ENCODE assay signal across 28 cellular contexts in the genomic region with DNA sequence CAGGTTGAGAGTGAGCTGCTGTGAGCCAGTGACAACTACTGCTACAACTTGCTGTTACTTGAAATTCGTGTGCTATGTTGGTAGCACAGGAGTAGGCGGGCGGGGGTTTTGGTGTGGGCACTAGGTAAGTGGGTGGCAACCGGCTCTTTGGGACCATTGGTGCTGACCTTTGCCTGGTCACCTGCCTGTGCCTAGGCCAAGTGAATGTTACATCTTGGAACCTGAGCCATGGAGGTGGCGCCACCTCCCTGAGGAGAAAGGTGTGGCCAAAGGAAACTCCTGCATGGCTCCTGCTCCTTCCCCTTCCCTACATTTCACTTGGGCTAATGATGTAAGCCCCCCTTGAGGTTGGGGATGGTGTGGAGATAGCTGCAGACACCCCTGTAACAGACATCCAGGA. TPM values are rescaled to one million over a fixed set of nuclear protein-coding genes. Genes with fewer than 3 reads are reported as not detected.
DNase-seq lines count a peak whose midpoint lies in the region; ATAC-seq and TF ChIP-seq lines count a peak whose summit lies in the region.
"Had no signal": no experiment of that assay in that cellular context is flagged by ENCODE, and none has a peak within 500 bp of the region (broad histone marks: within the 10 kb centered on the region; RNA-seq: fewer than 3 reads in every experiment).

No MANE protein-coding gene starts in this region.

- H3K4me1 Mint-ChIP-seq in GM23338 (peaks cover 43% of the 10 kb centered on the region), mesothelial cell of epicardium (no peaks in the 10 kb centered on the region)
- no peaks in the 10 kb centered on the region for H3K4me1 Mint-ChIP-seq in activated naive CD4-positive, alpha-beta T cell treated with anti-CD3 and anti-CD28 coated beads for 36 hours (ENCODE audit: low read depth)
- H3K4me1 Mint-ChIP-seq: T-cell had no signal

- no peak overlapping the region for H2AFZ ChIP-seq in GM23338
- H2AFZ ChIP-seq: parathyroid adenoma had no signal

- H3K36me3 ChIP-seq in BE2C: peaks cover 24% of the 10 kb centered on the region
- H3K36me3 ChIP-seq in GM23338 (ENCODE audit: insufficient read depth): peaks cover 6% of the 10 kb centered on the region; the same call in 1 of the 2 replicates

- no peak overlapping the region; the same call in 1 of the 2 replicates for H3K27ac ChIP-seq in GM23338 (ENCODE audit: low read depth)
- H3K27ac ChIP-seq in VCaP: no peak overlapping the region; the same call in 1 of the 2 replicates
- H3K27ac ChIP-seq: ascending aorta, heart left ventricle, parathyroid adenoma, sigmoid colon, SJCRH30, upper lobe of right lung had no signal

- H3K4me3 ChIP-seq in BE2C (ENCODE audit: low read depth, low read length): no peak overlapping the region
- no peak overlapping the region for H3K4me3 ChIP-seq in GM23338
- H3K4me3 ChIP-seq in fibroblast of villous mesenchyme (ENCODE audit: low read depth, low read length): no peak overlapping the region
- H3K4me3 ChIP-seq: ascending aorta, heart left ventricle, sigmoid colon, SJCRH30, upper lobe of right lung had no signal

- no peak overlapping the region for H3K4me3 Mint-ChIP-seq in GM23338
- H3K4me3 Mint-ChIP-seq in mesothelial cell of epicardium: no peak overlapping the region
- H3K4me3 Mint-ChIP-seq in activated naive CD4-positive, alpha-beta T cell treated with anti-CD3 and anti-CD28 coated beads for 36 hours: no peak overlapping the region
- H3K4me3 Mint-ChIP-seq: activated T-helper 1 cell treated with anti-CD3 and anti-CD28 coated beads, Interleukin-12 subunit alpha, Interleukin-12 subunit beta, Interleukin-2, Interleukin-4 antibody, amounts not matched to agents 30 ng/mL and 10 ng/mL and 1 ng/mL, durations not matched to agents 14 hours and 24 hours and 36 hours; natural killer cell treated with Interleukin-12 subunit alpha and Interleukin-12 subunit beta and Interleukin-15 and Interleukin-18, amount 100 ng/mL, for 72 hours; T-cell had no signal

- no peaks in the 10 kb centered on the region for H3K9me3 Mint-ChIP-seq in GM23338
- no peaks in the 10 kb centered on the region for H3K9me3 Mint-ChIP-seq in mesothelial cell of epicardium
- no peaks in the 10 kb centered on the region for H3K9me3 Mint-ChIP-seq in activated naive CD4-positive, alpha-beta T cell treated with anti-CD3 and anti-CD28 coated beads for 36 hours
- H3K9me3 Mint-ChIP-seq: activated naive CD4-positive, alpha-beta T cell treated with anti-CD3 and anti-CD28 coated beads, Interleukin-2, amount 50 U/mL, for 72 hours; activated T-helper 1 cell treated with anti-CD3 and anti-CD28 coated beads, Interleukin-12 subunit alpha, Interleukin-12 subunit beta, Interleukin-2, Interleukin-4 antibody, amounts not matched to agents 30 ng/mL and 10 ng/mL and 1 ng/mL, durations not matched to agents 14 hours and 24 hours and 36 hours; natural killer cell treated with Interleukin-12 subunit alpha and Interleukin-12 subunit beta and Interleukin-15 and Interleukin-18, amount 100 ng/mL, for 72 hours; T-cell had no signal

- DNase-seq in BE2C (no peak), GM23338 (ENCODE audit: low spot score) (peak; percentile 42), fibroblast of villous mesenchyme (ENCODE audit: low read depth) (no peak), NCI-H446 (lab: John Stamatoyannopoulos, UW) (no peak), mesothelial cell of epicardium (ENCODE audit: low spot score in 2 of 2, unreplicated experiment in 2 of 2) (no peak), globus pallidus (ENCODE audit: low spot score) (no peak)
- no peak for DNase-seq in activated naive CD4-positive, alpha-beta T cell treated with anti-CD3 and anti-CD28 coated beads for 36 hours
- DNase-seq: activated CD4-positive, alpha-beta T cell treated with anti-CD3 and anti-CD28 coated beads for 48 hours; C1 segment of cervical spinal cord; cerebellar nuclear complex; effector memory CD4-positive, alpha-beta T cell; heart left ventricle; midbrain; NCI-H1436; NCI-H524; NK-92 treated with Interleukin-12 subunit alpha and Interleukin-12 subunit beta, amount 100 ng/mL, for 24 hours; sigmoid colon; stimulated activated CD4-positive, alpha-beta T cell treated with anti-CD3 and anti-CD28 coated beads, Interleukin-15, amount 100 ng/mL, for 24 hours; T-cell; upper lobe of right lung had no signal

- H3K9me2 ChIP-seq in GM23338 (ENCODE audit: insufficient read depth): no peaks in the 10 kb centered on the region

- peak; percentile 49 for ATAC-seq in GM23338
- ATAC-seq: activated naive CD4-positive, alpha-beta T cell treated with anti-CD3 and anti-CD28 coated beads, Interleukin-2, amount 50 U/mL, for 72 hours; T-cell; upper lobe of right lung had no signal

- 0 out of 2 replicates have a peak, but pooled peaks cover 10% of the 10 kb centered on the region for H3F3A ChIP-seq in GM23338 (replicated peaks; ENCODE audit: low read depth)

- CTCF ChIA-PET in activated naive CD4-positive, alpha-beta T cell treated with anti-CD3 and anti-CD28 coated beads for 36 hours (lab: Charles Lee): interaction anchor here (0.6 to 3.3 kb wide), 3 partner anchors 10 to 53 kb away, joined by 3 to 12 read pairs (median 3); no protein-coding TSS in a partner anchor

- H3K27ac Mint-ChIP-seq in GM23338: peak overlapping the region; percentile 45
- no peak overlapping the region for H3K27ac Mint-ChIP-seq in mesothelial cell of epicardium
- H3K27ac Mint-ChIP-seq in activated naive CD4-positive, alpha-beta T cell treated with anti-CD3 and anti-CD28 coated beads for 36 hours: no peak overlapping the region
- H3K27ac Mint-ChIP-seq: activated T-helper 1 cell treated with anti-CD3 and anti-CD28 coated beads, Interleukin-12 subunit alpha, Interleukin-12 subunit beta, Interleukin-2, Interleukin-4 antibody, amounts not matched to agents 30 ng/mL and 10 ng/mL and 1 ng/mL, durations not matched to agents 14 hours and 24 hours and 36 hours; natural killer cell treated with Interleukin-12 subunit alpha and Interleukin-12 subunit beta and Interleukin-15 and Interleukin-18, amount 100 ng/mL, for 72 hours; T-cell had no signal

- H3K27me3 ChIP-seq in BE2C (no peaks in the 10 kb centered on the region), GM23338 (ENCODE audit: insufficient read depth) (no peaks in the 10 kb centered on the region)
- H3K27me3 ChIP-seq: ascending aorta, heart left ventricle, sigmoid colon, SJCRH30, upper lobe of right lung had no signal

- no peaks in the 10 kb centered on the region; the same call in 1 of the 2 replicates for H4K20me1 ChIP-seq in GM23338 (replicated peaks; ENCODE audit: insufficient read depth)

- peak overlapping the region; percentile 70; the same call in 1 of the 2 replicates for H3K4me2 ChIP-seq in GM23338

- no peaks in the 10 kb centered on the region for H3K79me2 ChIP-seq in GM23338 (replicated peaks; ENCODE audit: insufficient read depth)
- H3K79me2 ChIP-seq: parathyroid adenoma had no signal

- intact Hi-C loops in activated naive CD4-positive, alpha-beta T cell treated with anti-CD3 and anti-CD28 coated beads for 36 hours (cut with micrococcal nuclease): no loop called here

- TF ChIP-seq CTCF in BE2C (IDR thresholded peaks at IDR 0.05; ENCODE audit: low read depth, low read length) (peak; percentile 4; the same call in 1 of the 2 replicates), GM23338 (conservative IDR thresholded peaks at IDR 0.05; ENCODE audit: low read depth in 2 of 2) (peak; percentile 48 to 71), VCaP (conservative IDR thresholded peaks at IDR 0.05) (peak; percentile 27), fibroblast of villous mesenchyme (IDR thresholded peaks at IDR 0.05; ENCODE audit: insufficient read depth, low read depth, low read length) (peak; percentile 13), mesothelial cell of epicardium (IDR thresholded peaks at IDR 0.05; ENCODE audit: unreplicated experiment) (no peak)

- H3K4me1 ChIP-seq in BE2C (peaks cover 11% of the 10 kb centered on the region), GM23338 (ENCODE audit: insufficient read depth) (peaks cover 34% of the 10 kb centered on the region)
- H3K4me1 ChIP-seq: ascending aorta, parathyroid adenoma, upper lobe of right lung had no signal

- H3K27me3 Mint-ChIP-seq in GM23338 (ENCODE audit: insufficient read depth, low read depth, poor library complexity) (no peaks in the 10 kb centered on the region), mesothelial cell of epicardium (ENCODE audit: low read depth) (no peaks in the 10 kb centered on the region)
- no peaks in the 10 kb centered on the region for H3K27me3 Mint-ChIP-seq in activated naive CD4-positive, alpha-beta T cell treated with anti-CD3 and anti-CD28 coated beads for 36 hours (ENCODE audit: low read depth)
- H3K27me3 Mint-ChIP-seq: natural killer cell treated with Interleukin-12 subunit alpha and Interleukin-12 subunit beta and Interleukin-15 and Interleukin-18, amount 100 ng/mL, for 72 hours; T-cell had no signal

- H3K36me3 Mint-ChIP-seq in GM23338 (ENCODE audit: low read depth): peaks cover 35% of the 10 kb centered on the region
- H3K36me3 Mint-ChIP-seq in mesothelial cell of epicardium: peaks cover 25% of the 10 kb centered on the region
- H3K36me3 Mint-ChIP-seq in activated naive CD4-positive, alpha-beta T cell treated with anti-CD3 and anti-CD28 coated beads for 36 hours (ENCODE audit: low read depth): peaks cover 6% of the 10 kb centered on the region
- H3K36me3 Mint-ChIP-seq: activated naive CD4-positive, alpha-beta T cell treated with anti-CD3 and anti-CD28 coated beads, Interleukin-2, amount 50 U/mL, for 72 hours; natural killer cell treated with Interleukin-12 subunit alpha and Interleukin-12 subunit beta and Interleukin-15 and Interleukin-18, amount 100 ng/mL, for 72 hours had no signal

- H3K9me3 ChIP-seq in BE2C: peaks cover 2% of the 10 kb centered on the region; the same call in 1 of the 2 replicates
- H3K9me3 ChIP-seq: ascending aorta, heart left ventricle, sigmoid colon, SJCRH30, upper lobe of right lung had no signal

RNA-seq across cellular contexts. Expression of a gene that starts 25.4 kb away (rescaled TPM):
- 74.5 TPM for polyA plus RNA-seq in BE2C (2012; ENCODE audit: insufficient read depth, insufficient read length, low read depth)
- total RNA-seq in GM23338 (2014; rRNA removed; shearing (Covaris generic)): 116 and 150 TPM in 2 replicates
- 21.4 and 24.1 TPM in 2 replicates for polyA plus RNA-seq in GM23338 (2016; fragmentation: Nextera tagmentation; extraction: Ambion mirVana)
- total RNA-seq in fibroblast of villous mesenchyme: 53.8 and 66.1 TPM in 2 replicates
- total RNA-seq in mesothelial cell of epicardium: 86.7 to 89.1 TPM (median 87.2 TPM) in 3 replicates
- total RNA-seq in activated naive CD4-positive, alpha-beta T cell treated with anti-CD3 and anti-CD28 coated beads for 36 hours: 1 to 10 TPM in 1 of 2 experiments, under 1 TPM in 1; 0.52 to 1.0 TPM

RNA-seq across cellular contexts. Expression of a gene that starts 51.3 kb away (rescaled TPM):
- polyA plus RNA-seq in BE2C (2012; ENCODE audit: insufficient read depth, insufficient read length, low read depth): 18.0 TPM
- total RNA-seq in GM23338 (2014; rRNA removed; shearing (Covaris generic)): 26.1 and 29.2 TPM in 2 replicates
- polyA plus RNA-seq in GM23338 (2016; fragmentation: Nextera tagmentation; extraction: Ambion mirVana): 5.0 and 5.1 TPM in 2 replicates
- 11.2 and 13.9 TPM in 2 replicates for total RNA-seq in fibroblast of villous mesenchyme
- 31.6 to 33.6 TPM (median 32.9 TPM) in 3 replicates for total RNA-seq in mesothelial cell of epicardium
- 10 to 100 TPM; 22.1 to 25.1 TPM for total RNA-seq in activated naive CD4-positive, alpha-beta T cell treated with anti-CD3 and anti-CD28 coated beads for 36 hours

RNA-seq across cellular contexts. Expression of a gene that starts 59.1 kb away (rescaled TPM):
- polyA plus RNA-seq in BE2C (2012; ENCODE audit: insufficient read depth, insufficient read length, low read depth): 0.51 TPM
- 0.03 and 0.04 TPM in 2 replicates for total RNA-seq in GM23338 (2014; rRNA removed; shearing (Covaris generic))
- polyA plus RNA-seq in GM23338 (2016; fragmentation: Nextera tagmentation; extraction: Ambion mirVana): 0.03 TPM in 2 replicates
- total RNA-seq in fibroblast of villous mesenchyme (under 0.01 TPM in 1 of 2 replicates, not detected in the other), mesothelial cell of epicardium (0.22 to 0.77 TPM (median 0.25 TPM) in 3 replicates)
- total RNA-seq in activated naive CD4-positive, alpha-beta T cell treated with anti-CD3 and anti-CD28 coated beads for 36 hours: under 1 TPM; 0.02 to 0.07 TPM
- total RNA-seq: ascending aorta, M059J, SJCRH30 had no signal

Comparison
In these comparisons a context has a peak if more than half of its experiments do, and no peak if none do; other contexts are left out.
1. RNA of a gene that starts 25.4 kb away (total RNA-seq): 116 to 150 TPM in GM23338, 86.7 to 89.1 TPM in mesothelial cell of epicardium and 53.8 to 66.1 TPM in fibroblast of villous mesenchyme; 0.52 to 1.0 TPM in activated naive CD4-positive, alpha-beta T cell treated with anti-CD3 and anti-CD28 coated beads for 36 hours; every median in the first group is over 10 times any median in the second.